Comparison of ENCODE assay signal across 8 cellular contexts in genomic region chr6:16769986-16770376, GRCh38. TPM values are rescaled to one million over a fixed set of nuclear protein-coding genes. Genes with fewer than 3 reads are reported as not detected.
DNase-seq lines count a peak whose midpoint lies in the region; ATAC-seq and TF ChIP-seq lines count a peak whose summit lies in the region.

No MANE protein-coding gene starts in this region.

- H3K27me3 ChIP-seq in sigmoid colon = no peaks in the 10 kb centered on the region

- H3K9me3 Mint-ChIP-seq in activated naive CD4-positive, alpha-beta T cell treated with anti-CD3 and anti-CD28 coated beads for 36 hours = no peaks in the 10 kb centered on the region

- CTCF ChIA-PET in activated naive CD4-positive, alpha-beta T cell treated with anti-CD3 and anti-CD28 coated beads for 36 hours (lab: Charles Lee) = interaction anchor here (0.7 to 2.9 kb wide), 6 partner anchors 11 to 446 kb away, joined by 3 to 12 read pairs (median 4); no protein-coding TSS in a partner anchor

- TF ChIP-seq POLR2A in sigmoid colon (IDR thresholded peaks at IDR 0.05) = no peak

- H3K27ac ChIP-seq in sigmoid colon = peak overlapping the region; percentile 64 to 99 (median 86)

- H3K4me1 ChIP-seq in sigmoid colon = peaks cover 0 to 61% (median 58%) of the 10 kb centered on the region in 4 donors

- ATAC-seq in HG02610 (IDR thresholded peaks at IDR 0.05; ENCODE audit: unreplicated experiment) = no peak

- H3K4me3 ChIP-seq in sigmoid colon = no peak overlapping the region

- DNase-seq in EH (ENCODE audit: low read depth) = peak; percentile 92
- peak; percentile 93 for DNase-seq in RPMI7951 (ENCODE audit: low read depth)
- peak; percentile 63 for DNase-seq in fibroblast of gingiva (ENCODE audit: low read depth)
- no peak for DNase-seq in sigmoid colon
- DNase-seq in DMS 273 (lab: John Stamatoyannopoulos, UW; ENCODE audit: unreplicated experiment) = no peak
- no peak for DNase-seq in COLO829 (ENCODE audit: low spot score)
- DNase-seq in activated naive CD4-positive, alpha-beta T cell treated with anti-CD3 and anti-CD28 coated beads for 36 hours = no peak

- peaks cover 53% of the 10 kb centered on the region for H3K4me1 Mint-ChIP-seq in activated naive CD4-positive, alpha-beta T cell treated with anti-CD3 and anti-CD28 coated beads for 36 hours (ENCODE audit: low read depth)

- H3K27ac Mint-ChIP-seq in activated naive CD4-positive, alpha-beta T cell treated with anti-CD3 and anti-CD28 coated beads for 36 hours = no peak overlapping the region

- TF ChIP-seq EP300 in sigmoid colon (IDR thresholded peaks at IDR 0.05) = no peak

- no peaks in the 10 kb centered on the region for H3K27me3 Mint-ChIP-seq in activated naive CD4-positive, alpha-beta T cell treated with anti-CD3 and anti-CD28 coated beads for 36 hours (ENCODE audit: low read depth)

- H3K4me3 Mint-ChIP-seq in activated naive CD4-positive, alpha-beta T cell treated with anti-CD3 and anti-CD28 coated beads for 36 hours = no peak overlapping the region

- 77 to 82% methylated on average over 5 of the region's 5 CpGs for WGBS in sigmoid colon, 2 donors

- intact Hi-C loops in sigmoid colon (cut with DNase I) = loop anchor here (2.0 to 10.0 kb wide), 3 partner anchors 317 to 437 kb away; no protein-coding TSS in a partner anchor
- intact Hi-C loops in activated naive CD4-positive, alpha-beta T cell treated with anti-CD3 and anti-CD28 coated beads for 36 hours (cut with micrococcal nuclease) = loop anchor here (1.0 to 10.0 kb wide), 5 partner anchors 9 to 1385 kb away; partner anchors contain the start of genes ATXN1, KDM1B and TPMT

- no peaks in the 10 kb centered on the region for H3K36me3 ChIP-seq in sigmoid colon

- no peaks in the 10 kb centered on the region for H3K9me3 ChIP-seq in sigmoid colon

- no peak for TF ChIP-seq CTCF in sigmoid colon (IDR thresholded peaks at IDR 0.05)

- no peaks in the 10 kb centered on the region for H3K36me3 Mint-ChIP-seq in activated naive CD4-positive, alpha-beta T cell treated with anti-CD3 and anti-CD28 coated beads for 36 hours (ENCODE audit: low read depth)

RNA-seq across cellular contexts. Expression of gene ATXN1, which starts 8.7 kb away (rescaled TPM):
- 29.1 and 31.2 TPM in 2 replicates for total RNA-seq in RPMI7951 (2014; rRNA removed; shearing (Covaris generic))
- total RNA-seq in sigmoid colon = 10 to 100 TPM; 37.7 to 95.3 (median 59.9) TPM
- polyA plus RNA-seq in sigmoid colon = 1 to 10 TPM; 4.8 to 8.6 (median 7.2) TPM
- total RNA-seq in activated naive CD4-positive, alpha-beta T cell treated with anti-CD3 and anti-CD28 coated beads for 36 hours = 10 to 100 TPM in 1 of 2 experiments, 1 to 10 TPM in 1; 9.4 to 12.7 TPM

Comparison
In these comparisons a context has a peak if more than half of its experiments do, and no peak if none do; other contexts are left out.
1. DNase-seq: peak in EH (single experiment), RPMI7951 (single experiment) and fibroblast of gingiva (single experiment); none in sigmoid colon (single experiment), DMS 273 (single experiment), COLO829 (single experiment) and activated naive CD4-positive, alpha-beta T cell treated with anti-CD3 and anti-CD28 coated beads for 36 hours (single experiment).